ENCODE assay signal across 8 cellular contexts in the genomic region with DNA sequence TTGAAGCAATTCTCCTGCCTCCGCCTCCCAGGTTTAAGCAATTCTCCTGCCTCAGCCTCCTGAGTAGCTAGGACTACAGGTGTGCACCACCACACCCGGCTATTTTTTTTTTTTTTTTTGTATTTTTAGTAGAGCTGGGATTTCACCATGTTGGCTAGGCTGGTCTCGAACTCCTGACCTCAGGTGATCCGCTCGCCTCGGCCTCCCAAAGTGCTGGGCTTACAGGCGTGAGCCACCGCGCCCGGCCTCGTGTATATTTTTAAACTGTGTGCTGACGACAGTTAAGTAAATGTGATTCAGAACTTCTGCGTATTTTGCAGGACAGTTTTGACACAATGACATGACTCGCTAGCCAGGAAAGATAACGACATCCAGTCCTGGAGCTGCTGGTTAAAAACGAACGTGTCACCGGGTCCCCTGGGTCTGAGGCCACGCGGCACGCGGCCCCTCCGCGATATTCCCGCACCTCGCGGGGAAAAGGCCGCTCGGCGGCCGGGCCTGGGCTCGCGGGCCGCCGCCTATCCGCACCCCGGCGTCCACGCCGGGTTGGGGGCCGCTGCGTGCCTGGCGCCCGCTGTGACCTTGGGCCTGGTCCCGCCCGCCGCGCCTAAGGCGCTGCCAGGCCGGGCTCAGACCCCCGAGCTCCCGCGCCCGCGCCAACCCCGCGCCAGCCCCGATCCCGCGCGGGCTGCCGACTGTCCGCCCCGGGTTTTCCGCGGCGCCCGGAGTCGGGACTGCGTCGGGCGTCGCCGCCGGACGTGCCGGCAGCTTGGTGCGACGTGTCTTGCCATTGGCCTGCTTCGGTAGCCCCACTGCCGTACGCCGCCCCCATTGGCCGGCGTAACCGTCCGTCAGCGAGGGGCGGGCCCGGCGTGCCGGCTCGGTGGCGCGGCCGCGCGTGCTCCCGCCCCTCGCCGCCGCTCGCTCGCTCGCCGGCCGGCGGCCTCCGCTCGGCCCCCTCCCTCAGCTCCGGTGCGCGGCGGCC.
A peak's percentile ranks its signal among the peaks of the same experiment; 100 is the strongest.
DNase-seq lines count a peak whose midpoint lies in the region; ATAC-seq lines count a peak whose summit lies in the region.

FOXK2 (plus strand) TSS at position 907 of the 985 bp plus-strand sequence. CDS start 157 bp downstream, outside the sequence.

- ATAC-seq in GM18907 (IDR thresholded peaks at IDR 0.05; ENCODE audit: unreplicated experiment): peak; percentile 88
- ATAC-seq in HG03139 (IDR thresholded peaks at IDR 0.05; ENCODE audit: unreplicated experiment): peak; percentile 91

- DNase-seq in AG08395 (ENCODE audit: low spot score): peak; percentile 99
- peak; percentile 93 for DNase-seq in NCI-H345 treated with DMSO at 0.1 percent for 48 hours (lab: John Stamatoyannopoulos, UW; ENCODE audit: unreplicated experiment)
- peak; percentile 84 for DNase-seq in activated CD4-positive, CD25-positive, alpha-beta regulatory T cell treated with anti-CD3 and anti-CD28 coated beads, Interleukin-2, amount 50 U/mL, for 16 hours (ENCODE audit: low read depth, low spot score)
- peak in 60 of 61 donors; percentile 32 to 95 (median 88) for DNase-seq in caudate nucleus (lab: John Stamatoyannopoulos, UW)
- peak; percentile 92 for DNase-seq in inferior parietal cortex (ENCODE audit: extremely low spot score)
- peak; percentile 83 for DNase-seq in smooth muscle cell of the brain vasculature (ENCODE audit: low read depth, low spot score)

- peak within 1 kb of the TSS; percentile 90 for H3K27ac ChIP-seq in caudate nucleus (ENCODE audit: low read depth, low read length)

Comparison
In these comparisons a context has a peak if more than half of its experiments do, and no peak if none do; other contexts are left out.
1. Peak in every context shown above with its lines: DNase-seq, ATAC-seq and H3K27ac ChIP-seq.